In genomic region chr14:96136361-96136760, GRCh38 we compare ENCODE assay signal across 17 cellular contexts.
DNase-seq lines count a peak whose midpoint lies in the region; ATAC-seq and TF ChIP-seq lines count a peak whose summit lies in the region.
"Had no signal": no experiment of that assay in that cellular context is flagged by ENCODE, and none has a peak within 500 bp of the region (broad histone marks: within the 10 kb centered on the region; RNA-seq: fewer than 3 reads in every experiment).

No MANE protein-coding gene starts in this region.

- WGBS in lower leg skin, 2 donors: 34 to 35% methylated on average over 3 of the region's 3 CpGs

- TF ChIP-seq CTCF in fibroblast of villous mesenchyme (IDR thresholded peaks at IDR 0.05; ENCODE audit: insufficient read depth, low read depth, low read length) (no peak), lower leg skin (IDR thresholded peaks at IDR 0.05) (no peak)

- H3K27ac Mint-ChIP-seq in activated T-helper 17 cell treated with anti-CD3 and anti-CD28 coated beads, Interleukin-2, amount 50 U/mL, for 72 hours: no peak overlapping the region
- H3K27ac Mint-ChIP-seq: activated CD4-positive, alpha-beta T cell treated with anti-CD3 and anti-CD28 coated beads, Interleukin-2, amount 10 ng/mL, durations not matched to agents 7 days and 5 days had no signal

- peak; percentile 57 for ATAC-seq in activated T-helper 17 cell treated with anti-CD3 and anti-CD28 coated beads, Interleukin-2, amount 50 U/mL, for 72 hours (replicated peaks)
- ATAC-seq in GM21717 (IDR thresholded peaks at IDR 0.05; ENCODE audit: unreplicated experiment): no peak

- TF ChIP-seq POLR2A in lower leg skin (IDR thresholded peaks at IDR 0.05): no peak

- no peak overlapping the region for H3K4me3 ChIP-seq in fibroblast of villous mesenchyme (ENCODE audit: low read depth, low read length)
- no peak overlapping the region for H3K4me3 ChIP-seq in lower leg skin (ENCODE audit: low read depth, poor library complexity, severe bottlenecking)
- H3K4me3 ChIP-seq: BLaER1 treated with 17β-estradiol and CSF1 and Interleukin-3, amounts not matched to agents 10 nM and 100 nM had no signal

- DNase-seq in AG08396 (ENCODE audit: low spot score) (peak; percentile 28), HCEC 1CT (peak; percentile 56), fibroblast of villous mesenchyme (ENCODE audit: low read depth) (peak; percentile 79), lower leg skin (ENCODE audit: low spot score in 2 of 2) (no peak), GDM1 (lab: John Stamatoyannopoulos, UW) (no peak), head of caudate nucleus (no peak)
- DNase-seq: activated CD4-positive, alpha-beta T cell treated with anti-CD3 and anti-CD28 coated beads, Interleukin-2, amount 10 ng/mL, durations not matched to agents 7 days and 5 days; activated gamma-delta T cell treated with Interleukin-2 at 50 U/mL for 16 hours; hippocampal formation; mesendoderm; NCI-H1092; NK-92 treated with Interleukin-12 subunit alpha and Interleukin-12 subunit beta, amount 100 ng/mL, for 24 hours; posterior cingulate gyrus; SW 1271 had no signal

- H3K9me3 Mint-ChIP-seq in activated T-helper 17 cell treated with anti-CD3 and anti-CD28 coated beads, Interleukin-2, amount 50 U/mL, for 72 hours: no peaks in the 10 kb centered on the region

- H3K36me3 Mint-ChIP-seq in activated T-helper 17 cell treated with anti-CD3 and anti-CD28 coated beads, Interleukin-2, amount 50 U/mL, for 72 hours (ENCODE audit: low read depth): no peaks in the 10 kb centered on the region

- peaks cover 24% of the 10 kb centered on the region for H3K27me3 Mint-ChIP-seq in activated T-helper 17 cell treated with anti-CD3 and anti-CD28 coated beads, Interleukin-2, amount 50 U/mL, for 72 hours

- intact Hi-C loops in lower leg skin (cut with DNase I; ENCODE audit: low total_unique reads) (no loop called here), head of caudate nucleus (cut with DNase I) (no loop called here)

- H3K4me3 Mint-ChIP-seq in activated T-helper 17 cell treated with anti-CD3 and anti-CD28 coated beads, Interleukin-2, amount 50 U/mL, for 72 hours: no peak overlapping the region
- H3K4me3 Mint-ChIP-seq: activated CD4-positive, alpha-beta T cell treated with anti-CD3 and anti-CD28 coated beads, Interleukin-2, amount 10 ng/mL, durations not matched to agents 7 days and 5 days had no signal

- H3K4me1 Mint-ChIP-seq in activated T-helper 17 cell treated with anti-CD3 and anti-CD28 coated beads, Interleukin-2, amount 50 U/mL, for 72 hours: no peaks in the 10 kb centered on the region
- H3K4me1 Mint-ChIP-seq: activated CD4-positive, alpha-beta T cell treated with anti-CD3 and anti-CD28 coated beads, Interleukin-2, amount 10 ng/mL, durations not matched to agents 7 days and 5 days had no signal

Comparison
In these comparisons a context has a peak if more than half of its experiments do, and no peak if none do; other contexts are left out.
1. DNase-seq: peak in AG08396 (single experiment), HCEC 1CT (single experiment) and fibroblast of villous mesenchyme (single experiment); none in lower leg skin (0 of 2), GDM1 (single experiment) and head of caudate nucleus (0 of 42).